ENCODE assay signal across 8 cellular contexts in genomic region chr9:127574089-127574921, GRCh38. TPM values are rescaled to one million over a fixed set of nuclear protein-coding genes. Genes with fewer than 3 reads are reported as not detected.
DNase-seq lines count a peak whose midpoint lies in the region; ATAC-seq and TF ChIP-seq lines count a peak whose summit lies in the region.

No MANE protein-coding gene starts in this region.

- no peaks in the 10 kb centered on the region for H3K9me3 Mint-ChIP-seq in nephron progenitor cell

- no peaks in the 10 kb centered on the region for H3K9me3 ChIP-seq in suprapubic skin

- peaks cover 10% of the 10 kb centered on the region for H3K27me3 Mint-ChIP-seq in nephron progenitor cell (ENCODE audit: low read depth, poor library complexity)

- H3K27me3 ChIP-seq in suprapubic skin = no peaks in the 10 kb centered on the region

- no peaks in the 10 kb centered on the region for H3K36me3 Mint-ChIP-seq in nephron progenitor cell (ENCODE audit: low read depth)

- ATAC-seq in GM18520 (IDR thresholded peaks at IDR 0.05; ENCODE audit: unreplicated experiment) = no peak

- H3K36me3 ChIP-seq in suprapubic skin = no peaks in the 10 kb centered on the region

- H3K27ac ChIP-seq in suprapubic skin = peak overlapping the region; percentile 91

- no peak overlapping the region for H3K4me3 ChIP-seq in fibroblast of the aortic adventitia (ENCODE audit: low read depth, low read length)
- H3K4me3 ChIP-seq in suprapubic skin = no peak overlapping the region

- no peak for TF ChIP-seq EP300 in suprapubic skin (IDR thresholded peaks at IDR 0.05)

- DNase-seq in AG08395 (ENCODE audit: low spot score) (peak; percentile 37), HPDE6-E6E7 (ENCODE audit: extremely low spot score) (peak; percentile 75), SK-MEL-5 (ENCODE audit: low read depth, low spot score) (peak; percentile 50), fibroblast of the aortic adventitia (ENCODE audit: low read depth) (peak; percentile 56), suprapubic skin (ENCODE audit: low spot score in 2 of 2) (no peak), pons (ENCODE audit: low spot score) (no peak), nephron progenitor cell (no peak)

- H3K4me1 ChIP-seq in suprapubic skin = peaks cover 64% of the 10 kb centered on the region

- WGBS in suprapubic skin = 21% methylated on average over 10 of the region's 10 CpGs

- H3K27ac Mint-ChIP-seq in nephron progenitor cell = no peak overlapping the region

- no peak overlapping the region for H3K4me3 Mint-ChIP-seq in nephron progenitor cell

- H3K4me1 Mint-ChIP-seq in nephron progenitor cell = peaks cover 42% of the 10 kb centered on the region

- no peak for TF ChIP-seq POLR2A in suprapubic skin (IDR thresholded peaks at IDR 0.05)

- TF ChIP-seq CTCF in fibroblast of the aortic adventitia (IDR thresholded peaks at IDR 0.05; ENCODE audit: insufficient read depth, low read length) = no peak
- no peak for TF ChIP-seq CTCF in suprapubic skin (IDR thresholded peaks at IDR 0.05)
- no peak for TF ChIP-seq CTCF in nephron progenitor cell (IDR thresholded peaks at IDR 0.05)

- in situ Hi-C loops in SK-MEL-5 (cut with HindIII; ENCODE audit: low pct_unique_long_range_greater_than_20kb, low sequenced_read_pairs) = no loop called here

RNA-seq across cellular contexts. Expression of gene STXBP1, which starts 37.8 kb away (rescaled TPM):
- total RNA-seq in SK-MEL-5 (2014; rRNA removed; shearing (Covaris generic)) = 41.3 and 41.5 TPM in 2 replicates
- polyA plus RNA-seq in SK-MEL-5 (2015; cell fraction: cytosol; rRNA removed) = 131 and 148 TPM in 2 replicates
- polyA plus RNA-seq in SK-MEL-5 (2015; cell fraction: nucleus; rRNA removed) = 81.7 and 122 TPM in 2 replicates
- total RNA-seq in fibroblast of the aortic adventitia (ENCODE audit: low replicate concordance) = 25.5 and 40.6 TPM in 2 replicates
- total RNA-seq in suprapubic skin = 10 to 100 TPM; 18.4 to 28.2 (median 24.5) TPM

Comparison
In these comparisons a context has a peak if more than half of its experiments do, and no peak if none do; other contexts are left out.
1. DNase-seq: peak in AG08395 (single experiment), HPDE6-E6E7 (single experiment), SK-MEL-5 (single experiment) and fibroblast of the aortic adventitia (single experiment); none in suprapubic skin (0 of 2), pons (single experiment) and nephron progenitor cell (single experiment).